13 cellular contexts compared by ENCODE assay signal in genomic region chrX:112874140-112874539, GRCh38. TPM values are rescaled to one million over a fixed set of nuclear protein-coding genes. Genes with fewer than 3 reads are reported as not detected.
DNase-seq lines count a peak whose midpoint lies in the region; TF ChIP-seq lines count a peak whose summit lies in the region.
"Had no signal": no experiment of that assay in that cellular context is flagged by ENCODE, and none has a peak within 500 bp of the region (broad histone marks: within the 10 kb centered on the region; RNA-seq: fewer than 3 reads in every experiment).

No MANE protein-coding gene starts in this region.

- no peak overlapping the region for H4K91ac ChIP-seq in H9 (ENCODE audit: insufficient read length, low read depth, low read length)

- no peak overlapping the region for H2AFZ ChIP-seq in H9 (ENCODE audit: low read length)

- peak; percentile 3 for DNase-seq in ELR (ENCODE audit: low read depth)
- no peak for DNase-seq in H9
- peak; percentile 42 for DNase-seq in OCI-M1 (lab: John Stamatoyannopoulos, UW)
- DNase-seq in fibroblast of pulmonary artery (ENCODE audit: low read depth): peak; percentile 11
- no peak for DNase-seq in activated T-cell treated with anti-CD3 and anti-CD28 coated beads, Interleukin-2, amount 50 U/mL, for 48 hours
- DNase-seq in HUDEP-2 (lab: John Stamatoyannopoulos, UW; ENCODE audit: unreplicated experiment in 76 of 76): no peak
- no peak for DNase-seq in spleen
- DNase-seq in GM19238 (ENCODE audit: insufficient read length, low spot score): no peak
- DNase-seq: mammary epithelial cell, NCI-H1436 treated with DMSO at 0.1 percent for 48 hours had no signal

- H3K14ac ChIP-seq in H9 (ENCODE audit: insufficient read depth, low read length): no peak overlapping the region

- no peaks in the 10 kb centered on the region for H3K27me3 ChIP-seq in H9 (ENCODE audit: insufficient read depth, low read length)
- peaks cover 0 to 5% (median 0%) of the 10 kb centered on the region in 7 donors for H3K27me3 ChIP-seq in spleen (replicated peaks in 1 of 7)

- H3K18ac ChIP-seq in H9 (ENCODE audit: insufficient read length, low read depth, low read length): no peak overlapping the region

- no peaks in the 10 kb centered on the region for H4K20me1 ChIP-seq in H9 (ENCODE audit: control insufficient read depth, insufficient read depth, insufficient read length)

- H3K36me3 Mint-ChIP-seq in H9 (ENCODE audit: insufficient read depth in 1 of 3, low read depth in 3 of 3): no peaks in the 10 kb centered on the region
- H3K36me3 Mint-ChIP-seq: activated naive CD4-positive, alpha-beta T cell treated with anti-CD3 and anti-CD28 coated beads, Interleukin-2, amount 50 U/mL, for 24 hours; CD14-positive monocyte had no signal

- H3K79me2 ChIP-seq in H9 (ENCODE audit: insufficient read depth, low read length): no peaks in the 10 kb centered on the region

- H3K23ac ChIP-seq in H9 (ENCODE audit: insufficient read length, low read depth, low read length): no peak overlapping the region

- H3K27ac Mint-ChIP-seq in H9: no peak overlapping the region
- H3K27ac Mint-ChIP-seq: activated naive CD4-positive, alpha-beta T cell treated with anti-CD3 and anti-CD28 coated beads, Interleukin-2, amount 50 U/mL, for 24 hours; CD14-positive monocyte had no signal

- H3K4ac ChIP-seq in H9 (ENCODE audit: low read depth, low read length): no peak overlapping the region

- no peak overlapping the region for H4K8ac ChIP-seq in H9 (replicated peaks; ENCODE audit: insufficient read length, low read depth, low read length)

- H2BK12ac ChIP-seq in H9 (ENCODE audit: insufficient read length, low read depth, low read length): no peak overlapping the region

- H2BK120ac ChIP-seq in H9 (ENCODE audit: low read depth, low read length, poor library complexity, severe bottlenecking): no peak overlapping the region

- H3K27ac ChIP-seq in H9 (ENCODE audit: insufficient read length, low read depth, low read length) (no peak overlapping the region), spleen (no peak overlapping the region)
- H3K27ac ChIP-seq: skin epidermis had no signal

- H4K5ac ChIP-seq in H9 (ENCODE audit: insufficient read length, low read depth, low read length): no peak overlapping the region

- no peak overlapping the region for H3T11ph ChIP-seq in H9 (ENCODE audit: low read length)

- peaks cover 2% of the 10 kb centered on the region; the same call in 1 of the 2 replicates for H3K4me1 ChIP-seq in H9 (ENCODE audit: insufficient read depth, low read length)
- no peaks in the 10 kb centered on the region for H3K4me1 ChIP-seq in spleen

- no peak overlapping the region for H3K9ac ChIP-seq in H9 (ENCODE audit: extremely low read depth, insufficient read length, low read length)

- H2BK15ac ChIP-seq in H9 (ENCODE audit: low read depth, low read length): no peak overlapping the region

- H2BK20ac ChIP-seq in H9 (ENCODE audit: low read depth, low read length, poor library complexity, severe bottlenecking): no peak overlapping the region

- H2AK5ac ChIP-seq in H9 (ENCODE audit: insufficient read length, low read length): no peak overlapping the region

- no peak overlapping the region for H2BK5ac ChIP-seq in H9 (ENCODE audit: insufficient read length, low read length)

- no peak overlapping the region for H3K4me2 ChIP-seq in H9 (ENCODE audit: insufficient read depth, insufficient read length, low read length)

- no peaks in the 10 kb centered on the region for H3K79me1 ChIP-seq in H9 (ENCODE audit: insufficient read depth, low read depth, low read length, poor library complexity, severe bottlenecking)

- WGBS in H9 (ENCODE audit: extremely low coverage, insufficient read length, low lambda C conversion rate): no CpG with 5 or more reads among the region's 1 CpG
- 19 to 44% (median 29%) methylated on average over 1 of the region's 1 CpG for WGBS in spleen, 5 donors

- H3K27me3 Mint-ChIP-seq in H9 (ENCODE audit: low read depth): no peaks in the 10 kb centered on the region
- H3K27me3 Mint-ChIP-seq: activated naive CD4-positive, alpha-beta T cell treated with anti-CD3 and anti-CD28 coated beads, Interleukin-2, amount 50 U/mL, for 24 hours had no signal

- H3K36me3 ChIP-seq in spleen: no peaks in the 10 kb centered on the region

- H3K56ac ChIP-seq in H9 (ENCODE audit: insufficient read length, low read depth, low read length): no peak overlapping the region

- H3K4me1 Mint-ChIP-seq in H9: peaks cover 19 to 35% of the 10 kb centered on the region in 2 experiments
- H3K4me1 Mint-ChIP-seq: activated naive CD4-positive, alpha-beta T cell treated with anti-CD3 and anti-CD28 coated beads, Interleukin-2, amount 50 U/mL, for 24 hours; CD14-positive monocyte had no signal

- H3K9me3 ChIP-seq in H9 (ENCODE audit: control insufficient read depth, low read depth, low read length) (no peaks in the 10 kb centered on the region), spleen (no peaks in the 10 kb centered on the region)

- no peaks in the 10 kb centered on the region; a peak in 1 of 5 replicates for H3K9me3 Mint-ChIP-seq in H9
- H3K9me3 Mint-ChIP-seq: activated naive CD4-positive, alpha-beta T cell treated with anti-CD3 and anti-CD28 coated beads, Interleukin-2, amount 50 U/mL, for 24 hours; CD14-positive monocyte had no signal

- no peak overlapping the region for H3K4me3 Mint-ChIP-seq in H9
- H3K4me3 Mint-ChIP-seq: activated naive CD4-positive, alpha-beta T cell treated with anti-CD3 and anti-CD28 coated beads, Interleukin-2, amount 50 U/mL, for 24 hours; CD14-positive monocyte had no signal

- no peak overlapping the region for H3K4me3 ChIP-seq in fibroblast of pulmonary artery (replicated peaks; ENCODE audit: low read depth, low read length)
- no peak overlapping the region for H3K4me3 ChIP-seq in spleen
- H3K4me3 ChIP-seq: skin epidermis had no signal

- peak; percentile 32; the same call in 1 of the 3 replicates for TF ChIP-seq CTCF in H9 (conservative IDR thresholded peaks at IDR 0.05)
- TF ChIP-seq CTCF in fibroblast of pulmonary artery (IDR thresholded peaks at IDR 0.05; ENCODE audit: low read length, missing control alignments): peak; percentile 5
- TF ChIP-seq CTCF in spleen (IDR thresholded peaks at IDR 0.05 in 8 of 11, conservative IDR thresholded peaks at IDR 0.05 in 3 of 11): no peak

- H3K23me2 ChIP-seq in H9 (ENCODE audit: insufficient read length, low read depth, low read length, poor library complexity, severe bottlenecking): no peaks in the 10 kb centered on the region

- intact Hi-C loops in spleen (cut with DNase I; ENCODE audit: low total_unique reads): no loop called here

- TF ChIP-seq POLR2A in spleen (IDR thresholded peaks at IDR 0.05): no peak

RNA-seq across cellular contexts. Expression of gene AMOT, which starts 33.5 kb away (rescaled TPM):
- total RNA-seq in H9 (2021): 17.6 and 19.9 TPM in 2 replicates
- total RNA-seq in spleen: 1 to 10 TPM; 3.3 to 8.0 (median 4.6) TPM
- under 1 TPM; 0.52 to 0.90 (median 0.52) TPM for polyA plus RNA-seq in spleen

Comparison
In these comparisons a context has a peak if more than half of its experiments do, and no peak if none do; other contexts are left out.
1. DNase-seq: peak in ELR (single experiment), OCI-M1 (single experiment) and fibroblast of pulmonary artery (single experiment); none in H9 (single experiment), activated T-cell treated with anti-CD3 and anti-CD28 coated beads, Interleukin-2, amount 50 U/mL, for 48 hours (0 of 2), HUDEP-2 (0 of 76), spleen (single experiment) and GM19238 (single experiment).
2. CTCF ChIP-seq: peak in H9 (single experiment) and fibroblast of pulmonary artery (single experiment); none in spleen (0 of 11).